8 cellular contexts compared by ENCODE assay signal in genomic region chr19:16185123-16185924, GRCh38. TPM values are rescaled to one million over a fixed set of nuclear protein-coding genes. Genes with fewer than 3 reads are reported as not detected.
A peak's percentile ranks its signal among the peaks of the same experiment; 100 is the strongest.
DNase-seq lines count a peak whose midpoint lies in the region; ATAC-seq and TF ChIP-seq lines count a peak whose summit lies in the region.

Gene FAM32A (plus strand): TSS chr19:16185410. CDS start chr19:16185443, 33 bp downstream.

- peaks cover 3% of the 10 kb centered on the region for H3K36me3 Mint-ChIP-seq in activated naive CD8-positive, alpha-beta T cell

- DNase-seq in GM10266 (ENCODE audit: extremely low spot score): peak; percentile 96
- peak; percentile 98 for DNase-seq in NCI-H1105 (lab: John Stamatoyannopoulos, UW)
- peak; percentile 98 for DNase-seq in SKM-1 treated with dmso at 0.1 percent for 144 hours (lab: John Stamatoyannopoulos, UW; ENCODE audit: unreplicated experiment)
- DNase-seq in glomerular visceral epithelial cell (ENCODE audit: extremely low spot score): peak; percentile 100
- DNase-seq in omental fat pad (ENCODE audit: low spot score): peak; percentile 95
- peak; percentile 98 for DNase-seq in testis

- H3K4me1 ChIP-seq in testis: peaks cover 6% of the 10 kb centered on the region

- 0 to 1% methylated on average over 43 to 51 of the region's 51 CpGs for WGBS in testis, 2 donors

- H3K27ac Mint-ChIP-seq in activated naive CD8-positive, alpha-beta T cell: peak within 1 kb of the TSS; percentile 97

- no peaks in the 10 kb centered on the region for H3K9me3 Mint-ChIP-seq in activated naive CD8-positive, alpha-beta T cell (ENCODE audit: low read depth)

- no peaks in the 10 kb centered on the region for H3K9me3 ChIP-seq in testis

- no peak for TF ChIP-seq POLR2A in testis (IDR thresholded peaks at IDR 0.05)

- H3K27ac ChIP-seq in testis: peak within 1 kb of the TSS; percentile 46 to 75

- intact Hi-C loops in testis (cut with DNase I; ENCODE audit: low total_unique reads): loop anchor here (10.0 kb wide), 1 partner anchor 71 kb away; the partner anchor contains the start of gene RAB8A

- no peaks in the 10 kb centered on the region for H3K36me3 ChIP-seq in testis (ENCODE audit: low read depth, missing control alignments)

- H3K4me3 Mint-ChIP-seq in activated naive CD8-positive, alpha-beta T cell: peak within 1 kb of the TSS; percentile 99

- H3K27me3 Mint-ChIP-seq in activated naive CD8-positive, alpha-beta T cell: no peaks in the 10 kb centered on the region

- peaks cover 36% of the 10 kb centered on the region for H3K4me1 Mint-ChIP-seq in activated naive CD8-positive, alpha-beta T cell (ENCODE audit: low read depth)

- TF ChIP-seq CTCF in GM10266 (IDR thresholded peaks at IDR 0.05; ENCODE audit: control insufficient read depth, insufficient read depth, low read depth, missing control alignments): no peak
- TF ChIP-seq CTCF in omental fat pad (IDR thresholded peaks at IDR 0.05): no peak
- TF ChIP-seq CTCF in testis (IDR thresholded peaks at IDR 0.05): peak in 2 of 3 experiments; percentile 8 to 29

- no peaks in the 10 kb centered on the region for H3K27me3 ChIP-seq in testis

- H3K4me3 ChIP-seq in testis: peak within 1 kb of the TSS; percentile 82 to 92

- peak; percentile 92 for ATAC-seq in HG02623 (IDR thresholded peaks at IDR 0.05; ENCODE audit: unreplicated experiment)
- ATAC-seq in omental fat pad (ENCODE audit: low FRiP score): peak; percentile 97

RNA-seq across cellular contexts. Expression of gene FAM32A, which starts in this region (rescaled TPM):
- total RNA-seq in omental fat pad: 100 to 1,000 TPM in 1 of 4 donors, 10 to 100 TPM in 3; 79.7 to 103 (median 90.2) TPM
- total RNA-seq in testis: 10 to 100 TPM; 62.0 to 87.0 TPM
- 71.2 TPM for polyA plus RNA-seq in testis (ENCODE audit: insufficient read depth, low read depth, low replicate concordance)

Comparison
In these comparisons a context has a peak if more than half of its experiments do, and no peak if none do; other contexts are left out.
1. Peak in every context shown above with its lines: DNase-seq, ATAC-seq, H3K4me3 ChIP-seq and H3K27ac ChIP-seq.
2. CTCF ChIP-seq: peak in testis (2 of 3); none in GM10266 (single experiment) and omental fat pad (0 of 3).